8 cellular contexts compared by ENCODE assay signal in genomic region chr11:75428301-75428724, GRCh38. TPM values are rescaled to one million over a fixed set of nuclear protein-coding genes. Genes with fewer than 3 reads are reported as not detected.
DNase-seq lines count a peak whose midpoint lies in the region; ATAC-seq and TF ChIP-seq lines count a peak whose summit lies in the region.

No MANE protein-coding gene starts in this region.

- H3K4me2 ChIP-seq in GM23248 (ENCODE audit: unreplicated experiment) (peak overlapping the region; percentile 15), PC-9 (peak overlapping the region; percentile 84)

- no peak for DNase-seq in BJ (ENCODE audit: low read depth)
- DNase-seq in GM23248: peak; percentile 92
- DNase-seq in PC-9: peak; percentile 95
- DNase-seq in activated naive CD4-positive, alpha-beta T cell treated with anti-CD3 and anti-CD28 coated beads, Interleukin-2, amount 50 U/mL, for 16 hours: peak; percentile 71
- DNase-seq in germinal center (ENCODE audit: low spot score): peak; percentile 96
- DNase-seq in posterior vena cava (ENCODE audit: low spot score): peak; percentile 95
- DNase-seq in upper lobe of left lung: peak; percentile 86 to 91
- no peak for DNase-seq in NCI-H187 (lab: John Stamatoyannopoulos, UW)

- TF ChIP-seq EP300 in upper lobe of left lung (IDR thresholded peaks at IDR 0.05): no peak

- H2AFZ ChIP-seq in GM23248 (0 out of 2 replicates have a peak overlapping the region, but pooled peaks have one; percentile 19), PC-9 (peak overlapping the region; percentile 72)

- H3K79me2 ChIP-seq in GM23248 (ENCODE audit: insufficient read depth) (no peaks in the 10 kb centered on the region), PC-9 (ENCODE audit: low read depth) (no peaks in the 10 kb centered on the region)

- 42 to 44% methylated on average over 26 to 30 of the region's 30 CpGs for WGBS in GM23248 (ENCODE audit: low coverage in 1 of 2, low lambda C conversion rate in 2 of 2, missing lambda C conversion rate in 2 of 2), 2 experiments
- WGBS in upper lobe of left lung, 2 donors: 35 to 50% methylated on average over 21 to 28 of the region's 30 CpGs

- peak overlapping the region; percentile 28; the same call in 1 of the 2 replicates for H3K9ac ChIP-seq in GM23248

- no peaks in the 10 kb centered on the region for H4K20me1 ChIP-seq in GM23248 (ENCODE audit: insufficient read depth)
- H4K20me1 ChIP-seq in PC-9 (ENCODE audit: insufficient read depth): no peaks in the 10 kb centered on the region

- H3K9me3 ChIP-seq in GM23248 (ENCODE audit: low read depth): no peaks in the 10 kb centered on the region
- H3K9me3 ChIP-seq in PC-9 (ENCODE audit: insufficient read depth, low read depth): no peaks in the 10 kb centered on the region
- peaks cover 0 to 5% (median 0%) of the 10 kb centered on the region in 4 donors for H3K9me3 ChIP-seq in upper lobe of left lung

- no peak overlapping the region for H3K27ac ChIP-seq in GM23248
- no peak overlapping the region for H3K27ac ChIP-seq in PC-9
- H3K27ac ChIP-seq in upper lobe of left lung: peak overlapping the region in 3 of 4 donors; percentile 54 to 69 (median 64)

- POLR2A ChIA-PET in BJ (lab: Charles Lee): no interaction called here
- POLR2A ChIA-PET in PC-9 (lab: Charles Lee; ENCODE audit: unreplicated experiment): interaction anchor here (0.5 to 0.8 kb wide), 8 partner anchors 10 to 673 kb away, joined by 3 to 14 read pairs (median 7); no protein-coding TSS in a partner anchor

- TF ChIP-seq CTCF in BJ (IDR thresholded peaks at IDR 0.05; ENCODE audit: insufficient read depth, low read depth, low read length) (no peak), PC-9 (conservative IDR thresholded peaks at IDR 0.05) (no peak), upper lobe of left lung (IDR thresholded peaks at IDR 0.05) (no peak)

- H3F3A ChIP-seq in GM23248 (ENCODE audit: insufficient read depth) (no peaks in the 10 kb centered on the region), PC-9 (ENCODE audit: insufficient read depth, low read depth) (peaks cover 33% of the 10 kb centered on the region)

- ATAC-seq in upper lobe of left lung (ENCODE audit: low FRiP score in 2 of 2): peak; percentile 94 to 96

- BruUV-seq in PC-9 (replicated peaks; lab: Mats Ljungman, UMichigan): no TSS peak

- no peaks in the 10 kb centered on the region for H3K9me2 ChIP-seq in GM23248 (ENCODE audit: insufficient read depth)
- no peaks in the 10 kb centered on the region for H3K9me2 ChIP-seq in PC-9 (ENCODE audit: insufficient read depth)

- CTCF ChIA-PET in BJ (lab: Yijun Ruan, JAX) (interaction anchor here (0.7 to 1.2 kb wide), 2 partner anchors 21 to 39 kb away, joined by 3 to 4 read pairs; no protein-coding TSS in a partner anchor), PC-9 (lab: Charles Lee) (interaction anchor here (0.6 kb wide), 1 partner anchor 146 kb away, joined by 3 read pairs; no protein-coding TSS in a partner anchor)

- H3K4me1 ChIP-seq in GM23248 (ENCODE audit: insufficient read depth): 0 out of 2 replicates have a peak, but pooled peaks cover 4% of the 10 kb centered on the region
- H3K4me1 ChIP-seq in PC-9 (replicated peaks; ENCODE audit: insufficient read depth): peaks cover 21% of the 10 kb centered on the region
- H3K4me1 ChIP-seq in upper lobe of left lung: peaks cover 8 to 27% (median 19%) of the 10 kb centered on the region in 4 donors

- peak overlapping the region; percentile 26 for H3K4me3 ChIP-seq in BJ (ENCODE audit: low read depth, low read length)
- peak overlapping the region; percentile 52 for H3K4me3 ChIP-seq in GM23248
- H3K4me3 ChIP-seq in PC-9: peak overlapping the region; percentile 52
- peak overlapping the region in 3 of 4 donors; percentile 32 to 47 (median 42) for H3K4me3 ChIP-seq in upper lobe of left lung

- H3K36me3 ChIP-seq in BJ (ENCODE audit: control insufficient read depth, insufficient read depth, low read length) (no peaks in the 10 kb centered on the region; the same call in none of the 2 replicates), GM23248 (ENCODE audit: low read depth) (no peaks in the 10 kb centered on the region), PC-9 (ENCODE audit: low read depth) (no peaks in the 10 kb centered on the region), upper lobe of left lung (no peaks in the 10 kb centered on the region)

- in situ Hi-C loops in GM23248 (cut with MboI): no loop called here

- intact Hi-C loops in PC-9 (cut with micrococcal nuclease; ENCODE audit: unreplicated experiment) (no loop called here), posterior vena cava (cut with DNase I) (no loop called here)

- peak in 3 of 4 donors; percentile 17 to 75 (median 45) for TF ChIP-seq POLR2A in upper lobe of left lung (IDR thresholded peaks at IDR 0.05)

- H3K27me3 ChIP-seq in BJ (ENCODE audit: control insufficient read depth, insufficient read depth, low read length) (peaks cover 26% of the 10 kb centered on the region), GM23248 (replicated peaks; ENCODE audit: insufficient read depth) (peaks cover 20% of the 10 kb centered on the region), PC-9 (ENCODE audit: insufficient read depth, low read depth) (no peaks in the 10 kb centered on the region), upper lobe of left lung (peaks cover 0 to 13% (median 2%) of the 10 kb centered on the region in 4 donors)

RNA-seq across cellular contexts. Expression of gene KLHL35, which starts 4.7 kb away (rescaled TPM):
- polyA plus RNA-seq in BJ (2011; rRNA removed) (1.7 and 3.1 TPM in 2 replicates), GM23248 (2016; fragmentation: Nextera tagmentation; extraction: Ambion mirVana) (5.7 and 6.3 TPM in 2 replicates)
- 1.0 and 1.7 TPM in 2 replicates for polyA minus RNA-seq in BJ (2011; rRNA and poly(A)+ RNA removed)
- 10.5 and 13.0 TPM in 2 replicates for total RNA-seq in GM23248 (2014; rRNA removed; shearing (Covaris generic))
- total RNA-seq in PC-9 (2021) (11.1 and 18.9 TPM in 2 replicates), posterior vena cava (under 1 TPM; 0.67 to 0.79 TPM), upper lobe of left lung (1 to 10 TPM; 3.5 to 7.3 (median 4.3) TPM)

RNA-seq across cellular contexts. Expression of gene RPS3, which starts 29.0 kb away (rescaled TPM):
- polyA plus RNA-seq in BJ (2011; rRNA removed) (3,005 and 3,406 TPM in 2 replicates), GM23248 (2016; fragmentation: Nextera tagmentation; extraction: Ambion mirVana) (896 and 915 TPM in 2 replicates)
- polyA minus RNA-seq in BJ (2011; rRNA and poly(A)+ RNA removed): 700 and 1,218 TPM in 2 replicates
- total RNA-seq in GM23248 (2014; rRNA removed; shearing (Covaris generic)): 915 and 1,048 TPM in 2 replicates
- total RNA-seq in PC-9 (2021) (3,914 and 4,011 TPM in 2 replicates), posterior vena cava (1,000 to 10,000 TPM; 1,304 to 1,399 TPM), upper lobe of left lung (1,000 to 10,000 TPM in 4 of 6 donors, 100 to 1,000 TPM in 2; 474 to 2,141 (median 1,268) TPM)

Comparison
In these comparisons a context has a peak if more than half of its experiments do, and no peak if none do; other contexts are left out.
1. DNase-seq: peak in GM23248 (single experiment), PC-9 (2 of 2), activated naive CD4-positive, alpha-beta T cell treated with anti-CD3 and anti-CD28 coated beads, Interleukin-2, amount 50 U/mL, for 16 hours (single experiment), germinal center (single experiment), posterior vena cava (single experiment) and upper lobe of left lung (2 of 2); none in BJ (single experiment) and NCI-H187 (0 of 2).
2. H3K27ac ChIP-seq: peak in upper lobe of left lung (3 of 4); none in GM23248 (single experiment) and PC-9 (single experiment).
3. Peak in every context shown above with its lines, with median percentiles within 50 percentile points of each other: H3K4me3 ChIP-seq.